In genomic region chr18:79559121-79559835, GRCh38 we compare ENCODE assay signal across 35 cellular contexts.
"Had no signal": no experiment of that assay in that cellular context is flagged by ENCODE, and none has a peak within 500 bp of the region (broad histone marks: within the 10 kb centered on the region; RNA-seq: fewer than 3 reads in every experiment).

No MANE protein-coding gene starts in this region.

- H3K27ac Mint-ChIP-seq: activated naive CD4-positive, alpha-beta T cell treated with anti-CD3 and anti-CD28 coated beads, Interleukin-2, amount 50 U/mL, for 24 hours; activated naive CD8-positive, alpha-beta T cell treated with anti-CD3 and anti-CD28 coated beads, Interleukin-2, amount 50 U/mL, for 24 hours; progenitor cell of endocrine pancreas; stimulated activated memory B cell treated with anti-CD40 and anti-IgM and Interleukin-4, amounts not matched to agents 10 μg/mL and 1 μg/mL and 100 μg/mL, for 72 hours; stimulated activated naive CD8-positive, alpha-beta T cell treated with anti-CD3 and anti-CD28 coated beads, Interleukin-15, amount 100 ng/mL, for 72 hours; T-helper 1 cell treated with Interleukin-12 subunit alpha and Interleukin-12 subunit beta and Interleukin-4 antibody, amounts not matched to agents 30 μg/mL and 1 μg/mL, for 36 hours had no signal

- H3K27me3 Mint-ChIP-seq: activated naive CD4-positive, alpha-beta T cell treated with anti-CD3 and anti-CD28 coated beads, Interleukin-2, amount 50 U/mL, for 24 hours; central memory CD8-positive, alpha-beta T cell; naive thymus-derived CD4-positive, alpha-beta T cell; progenitor cell of endocrine pancreas; stimulated activated memory B cell treated with anti-CD40 and anti-IgM and Interleukin-4, amounts not matched to agents 10 μg/mL and 1 μg/mL and 100 μg/mL, for 72 hours; stimulated activated naive CD8-positive, alpha-beta T cell treated with anti-CD3 and anti-CD28 coated beads, Interleukin-15, amount 100 ng/mL, for 72 hours had no signal

- H3K9me3 Mint-ChIP-seq: activated naive CD4-positive, alpha-beta T cell treated with anti-CD3 and anti-CD28 coated beads, Interleukin-2, amount 50 U/mL, for 24 hours; central memory CD8-positive, alpha-beta T cell; T-helper 1 cell treated with Interleukin-12 subunit alpha and Interleukin-12 subunit beta and Interleukin-4 antibody, amounts not matched to agents 30 μg/mL and 1 μg/mL, for 36 hours had no signal

- DNase-seq: activated CD4-positive, alpha-beta T cell treated with anti-CD3 and anti-CD28 coated beads for 48 hours; activated CD4-positive, alpha-beta T cell treated with anti-CD3 and anti-CD28 coated beads, Interleukin-2, amount 50 U/mL, for 48 hours; activated CD8-positive, alpha-beta memory T cell treated with anti-CD3 and anti-CD28 coated beads for 24 hours; activated gamma-delta T cell; activated naive CD8-positive, alpha-beta T cell treated with anti-CD3 and anti-CD28 coated beads, Interleukin-2, amount 50 U/mL, for 24 hours; amygdala; dermis blood vessel endothelial cell; effector CD4-positive, alpha-beta T cell; esophagus squamous epithelium; foreskin melanocyte; heart right ventricle; left cardiac atrium; midbrain; naive thymus-derived CD4-positive, alpha-beta T cell; small intestine; stimulated activated CD4-positive, alpha-beta T cell treated with anti-CD3 and anti-CD28 coated beads, Interleukin-4, amount 100 ng/mL, for 24 hours; stimulated activated naive CD8-positive, alpha-beta T cell treated with anti-CD3 and anti-CD28 coated beads, Interleukin-15, amount 100 ng/mL, for 72 hours; substantia nigra; T-helper 9 cell; thyroid gland had no signal

- H3K36me3 Mint-ChIP-seq: activated naive CD4-positive, alpha-beta T cell treated with anti-CD3 and anti-CD28 coated beads, Interleukin-2, amount 50 U/mL, for 24 hours; naive thymus-derived CD4-positive, alpha-beta T cell; stimulated activated memory B cell treated with anti-CD40 and anti-IgM and Interleukin-4, amounts not matched to agents 10 μg/mL and 1 μg/mL and 100 μg/mL, for 72 hours had no signal

- H3K9me3 ChIP-seq: breast epithelium, esophagus squamous epithelium, heart right ventricle, right lobe of liver, thyroid gland, upper lobe of left lung had no signal

- H3K4me1 ChIP-seq: breast epithelium, esophagus squamous epithelium, heart right ventricle, right lobe of liver, thyroid gland, upper lobe of left lung had no signal

- FAIRE-seq: colon, endometrium, islet of Langerhans, small intestine, TTC549 had no signal

- H3K36me3 ChIP-seq: breast epithelium, esophagus squamous epithelium, heart right ventricle, right lobe of liver, thyroid gland, upper lobe of left lung had no signal

- H3K4me1 Mint-ChIP-seq: activated naive CD4-positive, alpha-beta T cell treated with anti-CD3 and anti-CD28 coated beads, Interleukin-2, amount 50 U/mL, for 24 hours; activated naive CD8-positive, alpha-beta T cell treated with anti-CD3 and anti-CD28 coated beads, Interleukin-2, amount 50 U/mL, for 24 hours; central memory CD8-positive, alpha-beta T cell; naive thymus-derived CD4-positive, alpha-beta T cell; stimulated activated memory B cell treated with anti-CD40 and anti-IgM and Interleukin-4, amounts not matched to agents 10 μg/mL and 1 μg/mL and 100 μg/mL, for 72 hours; stimulated activated naive CD8-positive, alpha-beta T cell treated with anti-CD3 and anti-CD28 coated beads, Interleukin-15, amount 100 ng/mL, for 72 hours had no signal

- H3K4me3 Mint-ChIP-seq: activated naive CD4-positive, alpha-beta T cell treated with anti-CD3 and anti-CD28 coated beads, Interleukin-2, amount 50 U/mL, for 24 hours; activated naive CD8-positive, alpha-beta T cell treated with anti-CD3 and anti-CD28 coated beads, Interleukin-2, amount 50 U/mL, for 24 hours; central memory CD8-positive, alpha-beta T cell; naive thymus-derived CD4-positive, alpha-beta T cell; stimulated activated memory B cell treated with anti-CD40 and anti-IgM and Interleukin-4, amounts not matched to agents 10 μg/mL and 1 μg/mL and 100 μg/mL, for 72 hours; stimulated activated naive CD8-positive, alpha-beta T cell treated with anti-CD3 and anti-CD28 coated beads, Interleukin-15, amount 100 ng/mL, for 72 hours; T-helper 1 cell treated with Interleukin-12 subunit alpha and Interleukin-12 subunit beta and Interleukin-4 antibody, amounts not matched to agents 30 μg/mL and 1 μg/mL, for 36 hours had no signal

- H3K27ac ChIP-seq: epithelial cell of prostate, esophagus squamous epithelium, heart right ventricle, right lobe of liver, thyroid gland, upper lobe of left lung, VCaP had no signal

- H3K4me3 ChIP-seq: breast epithelium, esophagus squamous epithelium, heart right ventricle, right lobe of liver, thyroid gland, upper lobe of left lung had no signal

- ATAC-seq: activated CD4-positive, CD25-positive, alpha-beta regulatory T cell treated with anti-CD3 and anti-CD28 coated beads, Interleukin-2, amount 50 U/mL, for 24 hours; activated naive CD8-positive, alpha-beta T cell treated with anti-CD3 and anti-CD28 coated beads, Interleukin-2, amount 50 U/mL, for 24 hours; heart right ventricle; naive thymus-derived CD4-positive, alpha-beta T cell; right lobe of liver; stimulated activated memory B cell treated with anti-CD40 and anti-IgM and Interleukin-4, amounts not matched to agents 10 μg/mL and 1 μg/mL and 100 μg/mL, for 72 hours; stimulated activated naive CD8-positive, alpha-beta T cell treated with anti-CD3 and anti-CD28 coated beads, Interleukin-15, amount 100 ng/mL, for 72 hours had no signal

- H3K27me3 ChIP-seq: heart right ventricle, right lobe of liver, thyroid gland, upper lobe of left lung had no signal
